In genomic region chr6:99393698-99394531, GRCh38 we compare ENCODE assay signal across 1 cellular context.
TF ChIP-seq lines count a peak whose summit lies in the region.

COQ3 (minus strand) TSS chr6:99394195; CDS start chr6:99394179, 16 bp downstream.

TF ChIP-seq in GM12878, 131 proteins besides CTCF, POLR2A, EP300 and RAD21 (continued from another document):
- TF ChIP-seq ZNF687 (IDR thresholded peaks at IDR 0.05) (0 out of 2 replicates have a peak, but pooled peaks have one; percentile 49), ZBED1 (IDR thresholded peaks at IDR 0.05; ENCODE audit: borderline replicate concordance) (peak; percentile 91), ZNF274 (IDR thresholded peaks at IDR 0.05; ENCODE audit: insufficient read depth, insufficient read length) (no peak), HSF1 (IDR thresholded peaks at IDR 0.05; ENCODE audit: low read depth, low read length) (no peak), IRF5 (IDR thresholded peaks at IDR 0.05; ENCODE audit: borderline replicate concordance) (no peak), SPI1 (IDR thresholded peaks at IDR 0.05; ENCODE audit: borderline replicate concordance, insufficient read depth, low read depth, low read length) (no peak), SRF (IDR thresholded peaks at IDR 0.05; ENCODE audit: low read depth in 2 of 2, low read length in 2 of 2) (0 out of 4 replicates have a peak, but pooled peaks of 1 of the 2 experiments have one; percentile 57), ELK1 (IDR thresholded peaks at IDR 0.05; ENCODE audit: low read depth, low read length) (peak; percentile 94), RCOR1 (conservative IDR thresholded peaks at IDR 0.05; ENCODE audit: low read depth, low read length) (no peak), ZBTB4 (CRISPR knock-in tag; IDR thresholded peaks at IDR 0.05) (no peak), ZSCAN29 (IDR thresholded peaks at IDR 0.05) (no peak), RAD51 (IDR thresholded peaks at IDR 0.05) (no peak), HDAC2 (IDR thresholded peaks at IDR 0.05) (no peak), ATF2 (IDR thresholded peaks at IDR 0.05; ENCODE audit: low read length) (peak; percentile 39; the same call in 1 of the 2 replicates), WRNIP1 (IDR thresholded peaks at IDR 0.05; ENCODE audit: borderline replicate concordance, low read depth, low read length) (no peak), SMARCA5 (IDR thresholded peaks at IDR 0.05) (no peak), ZNF592 (IDR thresholded peaks at IDR 0.05) (no peak), TCF12 (IDR thresholded peaks at IDR 0.05; ENCODE audit: low read depth, low read length) (peak; percentile 52; the same call in 1 of the 2 replicates), E4F1 (IDR thresholded peaks at IDR 0.05; ENCODE audit: borderline replicate concordance, partially characterized antibody) (peak; percentile 49), PML (IDR thresholded peaks at IDR 0.05; ENCODE audit: low read length) (peak; percentile 84; the same call in 1 of the 2 replicates), RFX5 (IDR thresholded peaks at IDR 0.05; ENCODE audit: low read depth, low read length) (no peak), NFIC (IDR thresholded peaks at IDR 0.05; ENCODE audit: low read depth, low read length) (0 out of 2 replicates have a peak, but pooled peaks have one; percentile 11), ZNF622 (IDR thresholded peaks at IDR 0.05) (no peak), YBX1 (IDR thresholded peaks at IDR 0.05) (no peak), SIN3A (IDR thresholded peaks at IDR 0.05; ENCODE audit: low read depth, low read length) (peak; percentile 34; the same call in 1 of the 2 replicates), NR2C1 (IDR thresholded peaks at IDR 0.05) (peak; percentile 46; the same call in 1 of the 2 replicates), ZNF217 (IDR thresholded peaks at IDR 0.05) (no peak), LARP7 (IDR thresholded peaks at IDR 0.05) (0 out of 2 replicates have a peak, but pooled peaks have one; percentile 62), CREB1 (IDR thresholded peaks at IDR 0.05; ENCODE audit: low read depth) (peak; percentile 63; the same call in 1 of the 2 replicates), ATF3 (IDR thresholded peaks at IDR 0.05; ENCODE audit: borderline replicate concordance, extremely low read depth, low read depth, low read length) (no peak), USF2 (IDR thresholded peaks at IDR 0.05; ENCODE audit: borderline replicate concordance, low read depth, low read length) (no peak), NRF1 (conservative IDR thresholded peaks at IDR 0.05; ENCODE audit: low read depth, low read length) (peak; percentile 80), MYB (IDR thresholded peaks at IDR 0.05; ENCODE audit: borderline replicate concordance, low read depth, low read length) (no peak), CBFB (IDR thresholded peaks at IDR 0.05; ENCODE audit: low read depth) (peak; percentile 36; the same call in 1 of the 2 replicates), POU2F2 (IDR thresholded peaks at IDR 0.05; ENCODE audit: borderline replicate concordance, low read depth, low read length) (peak; percentile 8; the same call in 1 of the 3 replicates), ATF7 (IDR thresholded peaks at IDR 0.05; ENCODE audit: low read depth) (no peak), STAT3 (IDR thresholded peaks at IDR 0.05; ENCODE audit: low read depth, low read length) (no peak)
